In genomic region chr9:385818-386398, GRCh38 we compare ENCODE assay signal across 8 cellular contexts.
DNase-seq lines count a peak whose midpoint lies in the region; ATAC-seq and TF ChIP-seq lines count a peak whose summit lies in the region.

No MANE protein-coding gene starts in this region.

- H3K27me3 ChIP-seq in MG63 (no peaks in the 10 kb centered on the region), dorsolateral prefrontal cortex (peaks cover 0 to 4% (median 0%) of the 10 kb centered on the region in 45 donors), right lobe of liver (peaks cover 0 to 7% of the 10 kb centered on the region in 2 donors)

- TF ChIP-seq POLR2A in right lobe of liver (IDR thresholded peaks at IDR 0.05): no peak

- intact Hi-C loops in dorsolateral prefrontal cortex (cut with DNase I) (loop anchor here (5.0 to 10.0 kb wide), 4 partner anchors 226 to 619 kb away; no protein-coding TSS in a partner anchor), right lobe of liver (cut with DNase I) (loop anchor here in 1 of 2 donors (10.0 kb wide), 1 partner anchor 409 kb away; no protein-coding TSS in a partner anchor)

- H3K4me3 ChIP-seq in MG63 (no peak overlapping the region), dorsolateral prefrontal cortex (no peak overlapping the region), right lobe of liver (no peak overlapping the region)

- DNase-seq in NCI-H524 (lab: John Stamatoyannopoulos, UW) (peak; percentile 27 to 73), NCI-H524 treated with DMSO at 0.1 percent for 48 hours (lab: John Stamatoyannopoulos, UW) (no peak), MG63 (peak; percentile 45), SK-MEL-5 (ENCODE audit: low read depth, low spot score) (peak; percentile 70), dorsolateral prefrontal cortex (peak in 7 of 10 donors; percentile 28 to 65 (median 52)), right lobe of liver (no peak), ureter (ENCODE audit: low spot score) (peak; percentile 57)

- no peaks in the 10 kb centered on the region for H3K4me1 ChIP-seq in right lobe of liver

- H3K36me3 ChIP-seq in MG63 (no peaks in the 10 kb centered on the region), right lobe of liver (no peaks in the 10 kb centered on the region)

- H3K9me3 ChIP-seq in MG63: no peaks in the 10 kb centered on the region
- H3K9me3 ChIP-seq in right lobe of liver: no peaks in the 10 kb centered on the region

- in situ Hi-C loops in SK-MEL-5 (cut with HindIII; ENCODE audit: low pct_unique_long_range_greater_than_20kb, low sequenced_read_pairs): no loop called here

- peak; percentile 59 to 97 (median 88) for TF ChIP-seq CTCF in dorsolateral prefrontal cortex (IDR thresholded peaks at IDR 0.05 in 54 of 56, conservative IDR thresholded peaks at IDR 0.05 in 2 of 56; ENCODE audit: low read depth in 1 of 56, partially characterized antibody in 56 of 56)
- TF ChIP-seq CTCF in right lobe of liver (IDR thresholded peaks at IDR 0.05): peak; percentile 73 to 79 (median 76)

- WGBS in right lobe of liver (ENCODE audit: insufficient coverage, low coverage, low lambda C conversion rate, missing lambda C conversion rate): 60% methylated on average over 9 of the region's 9 CpGs

- H3K27ac ChIP-seq in dorsolateral prefrontal cortex (no peak overlapping the region), right lobe of liver (no peak overlapping the region)

- peak; percentile 87 to 93 (median 92) for ATAC-seq in right lobe of liver
- ATAC-seq in HG02970 (IDR thresholded peaks at IDR 0.05; ENCODE audit: low FRiP score, unreplicated experiment): no peak

Comparison
In these comparisons a context has a peak if more than half of its experiments do, and no peak if none do; other contexts are left out.
1. DNase-seq: peak in NCI-H524 (2 of 2), MG63 (single experiment), SK-MEL-5 (single experiment), dorsolateral prefrontal cortex (7 of 10) and ureter (single experiment); none in NCI-H524 treated with DMSO at 0.1 percent for 48 hours (single experiment) and right lobe of liver (0 of 3).